1 cellular context compared by ENCODE assay signal in genomic region chr22:41746563-41747400, GRCh38.
TF ChIP-seq lines count a peak whose summit lies in the region.

No MANE protein-coding gene starts in this region.

TF ChIP-seq in H1, 55 proteins besides CTCF, POLR2A, EP300 and RAD21:
- TF ChIP-seq GABPA (IDR thresholded peaks at IDR 0.05; ENCODE audit: borderline replicate concordance, insufficient read depth, low read length) (peak; percentile 49; the same call in 1 of the 2 replicates), CHD2 (IDR thresholded peaks at IDR 0.05; ENCODE audit: low read length) (no peak), CTBP2 (IDR thresholded peaks at IDR 0.05; ENCODE audit: borderline replicate concordance, insufficient read depth, insufficient read length, low read length) (no peak), SIX5 (IDR thresholded peaks at IDR 0.05; ENCODE audit: low read depth, low read length) (no peak), TCF12 (IDR thresholded peaks at IDR 0.05; ENCODE audit: low read depth, low read length) (no peak), HDAC2 (IDR thresholded peaks at IDR 0.05; ENCODE audit: borderline replicate concordance in 1 of 2, low read depth in 2 of 2, low read length in 2 of 2) (no peak), YY1 (IDR thresholded peaks at IDR 0.05; ENCODE audit: low read depth, low read length) (peak; percentile 85), CBX8 (IDR thresholded peaks at IDR 0.05; ENCODE audit: borderline replicate concordance, low read depth, low read length) (no peak), ZNF274 (IDR thresholded peaks at IDR 0.05; ENCODE audit: borderline replicate concordance, extremely low read depth, low read length) (no peak), SP4 (IDR thresholded peaks at IDR 0.05; ENCODE audit: low read length) (no peak), EGR1 (IDR thresholded peaks at IDR 0.05; ENCODE audit: borderline replicate concordance, low read depth, low read length) (no peak), TBP (IDR thresholded peaks at IDR 0.05; ENCODE audit: low read depth, low read length) (no peak), SIN3A (conservative IDR thresholded peaks at IDR 0.05 in 1 of 2, IDR thresholded peaks at IDR 0.05 in 1 of 2; ENCODE audit: low read depth in 1 of 2, low read length in 2 of 2) (no peak), PHF8 (conservative IDR thresholded peaks at IDR 0.05; ENCODE audit: low read depth, low read length) (no peak), NRF1 (IDR thresholded peaks at IDR 0.05; ENCODE audit: low read depth, low read length) (no peak), TAF1 (IDR thresholded peaks at IDR 0.05; ENCODE audit: low read depth, low read length) (0 out of 2 replicates have a peak, but pooled peaks have one; percentile 19)
